ENCODE assay signal across 22 cellular contexts in genomic region chr17:78993981-78994671, GRCh38. TPM values are rescaled to one million over a fixed set of nuclear protein-coding genes. Genes with fewer than 3 reads are reported as not detected.
DNase-seq lines count a peak whose midpoint lies in the region; ATAC-seq and TF ChIP-seq lines count a peak whose summit lies in the region.
"Had no signal": no experiment of that assay in that cellular context is flagged by ENCODE, and none has a peak within 500 bp of the region (broad histone marks: within the 10 kb centered on the region; RNA-seq: fewer than 3 reads in every experiment).

No MANE protein-coding gene starts in this region.

- no peaks in the 10 kb centered on the region for H3K9me2 ChIP-seq in Karpas-422 (replicated peaks; ENCODE audit: insufficient read depth, low read length)

- H3K27ac ChIP-seq in neural progenitor cell (no peak overlapping the region), Karpas-422 (ENCODE audit: low read length) (no peak overlapping the region)
- H3K27ac ChIP-seq: left lung, SJCRH30 had no signal

- no peaks in the 10 kb centered on the region for H3F3A ChIP-seq in neural progenitor cell (ENCODE audit: low read depth)

- H3K4me2 ChIP-seq in neural progenitor cell (no peak overlapping the region), Karpas-422 (ENCODE audit: low read depth, low read length, poor library complexity, severe bottlenecking) (no peak overlapping the region)

- H3K9ac ChIP-seq in neural progenitor cell, result no peak overlapping the region
- H3K9ac ChIP-seq in Karpas-422 (ENCODE audit: low read length), result no peak overlapping the region

- H3K4me1 Mint-ChIP-seq in neural progenitor cell, result no peaks in the 10 kb centered on the region

- H3K9me3 ChIP-seq in BE2C (no peaks in the 10 kb centered on the region), neural progenitor cell (ENCODE audit: low read depth) (no peaks in the 10 kb centered on the region), Karpas-422 (ENCODE audit: low read length) (no peaks in the 10 kb centered on the region)
- H3K9me3 ChIP-seq: left lung, MG63, mucosa of descending colon, SJCRH30 had no signal

- no peaks in the 10 kb centered on the region for H3K9me3 Mint-ChIP-seq in neural progenitor cell
- H3K9me3 Mint-ChIP-seq: activated CD4-positive, alpha-beta memory T cell treated with anti-CD3 and anti-CD28 coated beads for 36 hours; activated naive CD4-positive, alpha-beta T cell treated with anti-CD3 and anti-CD28 coated beads, Interleukin-2, amount 50 U/mL, for 72 hours; HFFc6; neural crest cell had no signal

- intact Hi-C loops in sciatic nerve (cut with DNase I), result no loop called here

- TF ChIP-seq CTCF in GM10266 (IDR thresholded peaks at IDR 0.05; ENCODE audit: control insufficient read depth, insufficient read depth, low read depth, missing control alignments) (no peak), BE2C (IDR thresholded peaks at IDR 0.05; ENCODE audit: low read depth, low read length) (no peak), neural progenitor cell (IDR thresholded peaks at IDR 0.05) (no peak)

- H3K79me2 ChIP-seq in neural progenitor cell (ENCODE audit: low read depth) (no peaks in the 10 kb centered on the region), Karpas-422 (ENCODE audit: low read length) (peaks cover 11% of the 10 kb centered on the region)

- H3K27me3 ChIP-seq in H7 (ENCODE audit: control insufficient read depth, insufficient read depth, low read length), result no peaks in the 10 kb centered on the region; the same call in 1 of the 2 replicates
- no peaks in the 10 kb centered on the region for H3K27me3 ChIP-seq in BE2C
- H3K27me3 ChIP-seq in neural progenitor cell, result no peaks in the 10 kb centered on the region
- H3K27me3 ChIP-seq in Karpas-422 (ENCODE audit: low read length), result no peaks in the 10 kb centered on the region
- H3K27me3 ChIP-seq: left lung, MG63, SJCRH30 had no signal

- H3K4me3 ChIP-seq in H7 (ENCODE audit: insufficient read depth, low read depth, low read length) (no peak overlapping the region), BE2C (ENCODE audit: low read depth, low read length) (no peak overlapping the region), neural progenitor cell (no peak overlapping the region), Karpas-422 (ENCODE audit: low read length) (no peak overlapping the region)
- H3K4me3 ChIP-seq: left lung, MG63, mucosa of descending colon, SJCRH30 had no signal

- H3K36me3 ChIP-seq in H7 (replicated peaks; ENCODE audit: control insufficient read depth, insufficient read depth, low read length) (peaks cover 3% of the 10 kb centered on the region), BE2C (peaks cover 34% of the 10 kb centered on the region), neural progenitor cell (no peaks in the 10 kb centered on the region), Karpas-422 (ENCODE audit: insufficient read depth, low read length) (peaks cover 23% of the 10 kb centered on the region)

- peaks cover 29% of the 10 kb centered on the region for H3K36me3 Mint-ChIP-seq in neural progenitor cell

- peaks cover 19% of the 10 kb centered on the region for H4K20me1 ChIP-seq in neural progenitor cell (ENCODE audit: low read depth)
- H4K20me1 ChIP-seq in Karpas-422 (ENCODE audit: insufficient read depth, low read depth, low read length), result peaks cover 32% of the 10 kb centered on the region

- no peak overlapping the region for H3K4me3 Mint-ChIP-seq in neural progenitor cell
- H3K4me3 Mint-ChIP-seq: activated CD4-positive, alpha-beta memory T cell treated with anti-CD3 and anti-CD28 coated beads for 36 hours; HFFc6; neural crest cell had no signal

- peaks cover 5% of the 10 kb centered on the region; the same call in 1 of the 2 replicates for H3K4me1 ChIP-seq in BE2C
- H3K4me1 ChIP-seq in neural progenitor cell, result no peaks in the 10 kb centered on the region
- H3K4me1 ChIP-seq in Karpas-422 (ENCODE audit: low read length), result no peaks in the 10 kb centered on the region
- H3K4me1 ChIP-seq: SJCRH30 had no signal

- H3K27me3 Mint-ChIP-seq in neural progenitor cell (ENCODE audit: insufficient read depth, low read depth), result no peaks in the 10 kb centered on the region
- H3K27me3 Mint-ChIP-seq: activated CD4-positive, alpha-beta memory T cell treated with anti-CD3 and anti-CD28 coated beads for 36 hours had no signal

- H2AFZ ChIP-seq in neural progenitor cell (replicated peaks) (no peak overlapping the region), Karpas-422 (ENCODE audit: low read length) (no peak overlapping the region)

- peak; percentile 45 for DNase-seq in D341Med (ENCODE audit: low spot score)
- DNase-seq in H7, result peak; percentile 50
- peak; percentile 58 for DNase-seq in islet precursor cell
- DNase-seq in sciatic nerve (ENCODE audit: low spot score), result peak; percentile 55
- DNase-seq in GM10266 (ENCODE audit: extremely low spot score), result no peak
- no peak for DNase-seq in BE2C
- DNase-seq in neural progenitor cell (ENCODE audit: low spot score), result no peak
- no peak for DNase-seq in Karpas-422
- DNase-seq: activated CD4-positive, alpha-beta memory T cell treated with anti-CD3 and anti-CD28 coated beads for 36 hours; glutamatergic neuron; HFFc6; IMR-90; MG63; NCI-H774; OCI-M1; SJCRH30; stimulated activated CD4-positive, alpha-beta T cell treated with anti-CD3 and anti-CD28 coated beads, Interleukin-12 subunit alpha, Interleukin-12 subunit beta, amount 100 ng/mL, for 4 hours; T-helper 2 cell had no signal

- no peak for ATAC-seq in sciatic nerve
- ATAC-seq: activated naive CD4-positive, alpha-beta T cell treated with anti-CD3 and anti-CD28 coated beads, Interleukin-2, amount 50 U/mL, for 72 hours; left lung; mucosa of descending colon had no signal

- H3K27ac Mint-ChIP-seq in neural progenitor cell, result no peak overlapping the region
- H3K27ac Mint-ChIP-seq: activated CD4-positive, alpha-beta memory T cell treated with anti-CD3 and anti-CD28 coated beads for 36 hours; HFFc6 had no signal

RNA-seq across cellular contexts. Expression of gene LGALS3BP, which starts 14.4 kb away (rescaled TPM):
- 116 and 129 TPM in 2 replicates for total RNA-seq in H7 (2014; rRNA removed; shearing (Covaris generic))
- total RNA-seq in sciatic nerve, result 147 TPM
- polyA plus RNA-seq in BE2C (2012; ENCODE audit: insufficient read depth, insufficient read length, low read depth), result 544 TPM
- total RNA-seq in neural progenitor cell (ENCODE audit: low replicate concordance), result 17.5 and 64.3 TPM in 2 replicates
- total RNA-seq in Karpas-422 (2014; rRNA removed; shearing (Covaris generic); ENCODE audit: low replicate concordance), result 23.7 and 39.5 TPM in 2 replicates

RNA-seq across cellular contexts. Expression of gene CANT1, which starts 15.4 kb away (rescaled TPM):
- 27.3 and 29.6 TPM in 2 replicates for total RNA-seq in H7 (2014; rRNA removed; shearing (Covaris generic))
- total RNA-seq in sciatic nerve (28.9 TPM), neural progenitor cell (ENCODE audit: low replicate concordance) (24.3 and 61.3 TPM in 2 replicates)
- 99.6 TPM for polyA plus RNA-seq in BE2C (2012; ENCODE audit: insufficient read depth, insufficient read length, low read depth)
- 22.7 and 27.6 TPM in 2 replicates for total RNA-seq in Karpas-422 (2014; rRNA removed; shearing (Covaris generic); ENCODE audit: low replicate concordance)

RNA-seq across cellular contexts. Expression of gene C1QTNF1, which starts 29.8 kb away (rescaled TPM):
- total RNA-seq in H7 (2014; rRNA removed; shearing (Covaris generic)), result 0.28 and 0.67 TPM in 2 replicates
- total RNA-seq in sciatic nerve (22.6 TPM), neural progenitor cell (ENCODE audit: low replicate concordance) (1.4 and 2.6 TPM in 2 replicates)
- polyA plus RNA-seq in BE2C (2012; ENCODE audit: insufficient read depth, insufficient read length, low read depth), result 11.1 TPM
- not detected in 2 replicates for total RNA-seq in Karpas-422 (2014; rRNA removed; shearing (Covaris generic); ENCODE audit: low replicate concordance)
- total RNA-seq: activated naive CD4-positive, alpha-beta T cell treated with anti-CD3 and anti-CD28 coated beads, Interleukin-2, amount 50 U/mL, for 72 hours had no signal

Comparison
In these comparisons a context has a peak if more than half of its experiments do, and no peak if none do; other contexts are left out.
1. DNase-seq: peak in D341Med (single experiment), H7 (single experiment), islet precursor cell (single experiment) and sciatic nerve (single experiment); none in GM10266 (single experiment), BE2C (single experiment), neural progenitor cell (single experiment) and Karpas-422 (single experiment).